Comparison of ENCODE assay signal across 9 cellular contexts in genomic region chr14:106883218-106883692, GRCh38.
DNase-seq lines count a peak whose midpoint lies in the region; ATAC-seq and TF ChIP-seq lines count a peak whose summit lies in the region.
"Had no signal": no experiment of that assay in that cellular context is flagged by ENCODE, and none has a peak within 500 bp of the region (broad histone marks: within the 10 kb centered on the region; RNA-seq: fewer than 3 reads in every experiment).

No MANE protein-coding gene starts in this region.

- H3K27ac Mint-ChIP-seq in H9, result no peak overlapping the region
- H3K27ac Mint-ChIP-seq: stimulated activated naive CD8-positive, alpha-beta T cell treated with anti-CD3 and anti-CD28 coated beads, Interleukin-15, Interleukin-2, amounts not matched to agents 100 ng/mL and 50 ng/mL, for 24 hours had no signal

- no peak overlapping the region for H4K5ac ChIP-seq in H9 (ENCODE audit: insufficient read length, low read depth, low read length)

- DNase-seq in H9 (no peak), SW480 (ENCODE audit: low spot score) (no peak), GDM1 (lab: John Stamatoyannopoulos, UW) (no peak)
- peak; percentile 73 to 80 for DNase-seq in activated T-cell treated with anti-CD3 and anti-CD28 coated beads, Interleukin-2, amount 50 U/mL, for 48 hours

- H2BK15ac ChIP-seq in H9 (ENCODE audit: low read depth, low read length), result no peak overlapping the region

- H3K9ac ChIP-seq in H9 (ENCODE audit: extremely low read depth, insufficient read length, low read length) (no peak overlapping the region), liver (ENCODE audit: low read depth in 1 of 2, low read length in 2 of 2) (no peak overlapping the region)

- H3K4me1 ChIP-seq in H9 (ENCODE audit: insufficient read depth, low read length) (no peaks in the 10 kb centered on the region), liver (ENCODE audit: control insufficient read depth in 4 of 4, insufficient read depth in 4 of 4, low read length in 3 of 4) (no peaks in the 10 kb centered on the region)

- ATAC-seq in GM21526 (IDR thresholded peaks at IDR 0.05; ENCODE audit: low FRiP score, unreplicated experiment), result no peak
- ATAC-seq in GM19351 (IDR thresholded peaks at IDR 0.05; ENCODE audit: unreplicated experiment), result no peak

- H4K8ac ChIP-seq in H9 (replicated peaks; ENCODE audit: insufficient read length, low read depth, low read length), result no peak overlapping the region

- H3K27me3 ChIP-seq in H9 (ENCODE audit: insufficient read depth, low read length), result no peaks in the 10 kb centered on the region
- H3K27me3 ChIP-seq in liver (ENCODE audit: control insufficient read depth in 4 of 4, insufficient read depth in 4 of 4, low read length in 3 of 4), result peaks cover 0 to 5% (median 0%) of the 10 kb centered on the region in 4 donors

- TF ChIP-seq CTCF in 22Rv1 (IDR thresholded peaks at IDR 0.05) (peak; percentile 88), H9 (conservative IDR thresholded peaks at IDR 0.05) (peak; percentile 43), liver (IDR thresholded peaks at IDR 0.05; ENCODE audit: low read depth, low read length, missing input control) (peak; percentile 20)

- no peaks in the 10 kb centered on the region for H3K23me2 ChIP-seq in H9 (ENCODE audit: insufficient read length, low read depth, low read length, poor library complexity, severe bottlenecking)

- H2BK120ac ChIP-seq in H9 (ENCODE audit: low read depth, low read length, poor library complexity, severe bottlenecking), result no peak overlapping the region

- no peak overlapping the region for H2AK5ac ChIP-seq in H9 (ENCODE audit: insufficient read length, low read length)

- H4K20me1 ChIP-seq in H9 (ENCODE audit: control insufficient read depth, insufficient read depth, insufficient read length), result no peaks in the 10 kb centered on the region

- H3T11ph ChIP-seq in H9 (ENCODE audit: low read length), result no peak overlapping the region

- no peak overlapping the region for H2AFZ ChIP-seq in H9 (ENCODE audit: low read length)

- no peak overlapping the region for H3K27ac ChIP-seq in 22Rv1
- no peak overlapping the region for H3K27ac ChIP-seq in H9 (ENCODE audit: insufficient read length, low read depth, low read length)
- no peak overlapping the region for H3K27ac ChIP-seq in liver (ENCODE audit: low read depth in 1 of 2, low read length in 2 of 2)

- no peak overlapping the region for H2BK20ac ChIP-seq in H9 (ENCODE audit: low read depth, low read length, poor library complexity, severe bottlenecking)

- no peaks in the 10 kb centered on the region for H3K4me1 Mint-ChIP-seq in H9

- no peaks in the 10 kb centered on the region for H3K79me2 ChIP-seq in H9 (ENCODE audit: insufficient read depth, low read length)

- H3K4me3 Mint-ChIP-seq in H9, result no peak overlapping the region
- H3K4me3 Mint-ChIP-seq: stimulated activated naive CD8-positive, alpha-beta T cell treated with anti-CD3 and anti-CD28 coated beads, Interleukin-15, Interleukin-2, amounts not matched to agents 100 ng/mL and 50 ng/mL, for 24 hours had no signal

- no peak overlapping the region for H3K4me3 ChIP-seq in liver (ENCODE audit: low read depth in 1 of 3, low read length in 3 of 3)

- H2BK5ac ChIP-seq in H9 (ENCODE audit: insufficient read length, low read length), result no peak overlapping the region

- no peak overlapping the region for H4K91ac ChIP-seq in H9 (ENCODE audit: insufficient read length, low read depth, low read length)

- no peaks in the 10 kb centered on the region for H3K79me1 ChIP-seq in H9 (ENCODE audit: insufficient read depth, low read depth, low read length, poor library complexity, severe bottlenecking)

- H3K36me3 Mint-ChIP-seq in H9 (ENCODE audit: insufficient read depth in 1 of 3, low read depth in 3 of 3), result peaks cover 13 to 16% (median 15%) of the 10 kb centered on the region in 3 experiments; a peak in 5 of 7 replicates

- no CpG with 5 or more reads among the region's 44 CpGs for WGBS in H9 (ENCODE audit: extremely low coverage, insufficient read length, low lambda C conversion rate)
- 76% methylated on average over 44 of the region's 44 CpGs for WGBS in liver

- no peaks in the 10 kb centered on the region for H3K36me3 ChIP-seq in liver (ENCODE audit: control insufficient read depth in 4 of 4, insufficient read depth in 3 of 4, low read depth in 1 of 4, low read length in 3 of 4)

- no peak for TF ChIP-seq RAD21 in liver (IDR thresholded peaks at IDR 0.05)

- H3K9me3 ChIP-seq in H9 (ENCODE audit: control insufficient read depth, low read depth, low read length) (peaks cover 35% of the 10 kb centered on the region), liver (ENCODE audit: control insufficient read depth in 4 of 4, low read length in 3 of 4) (peaks cover 0 to 2% (median 0%) of the 10 kb centered on the region in 4 donors)

- no peak overlapping the region for H3K4ac ChIP-seq in H9 (ENCODE audit: low read depth, low read length)

- no peak overlapping the region for H3K14ac ChIP-seq in H9 (ENCODE audit: insufficient read depth, low read length)

- H3K18ac ChIP-seq in H9 (ENCODE audit: insufficient read length, low read depth, low read length), result no peak overlapping the region

- peaks cover 51 to 53% of the 10 kb centered on the region in 2 experiments for H3K9me3 Mint-ChIP-seq in H9
- H3K9me3 Mint-ChIP-seq: stimulated activated naive CD8-positive, alpha-beta T cell treated with anti-CD3 and anti-CD28 coated beads, Interleukin-15, Interleukin-2, amounts not matched to agents 100 ng/mL and 50 ng/mL, for 24 hours had no signal

- no peak overlapping the region for H3K23ac ChIP-seq in H9 (ENCODE audit: insufficient read length, low read depth, low read length)

- H3K27me3 Mint-ChIP-seq in H9 (ENCODE audit: low read depth), result peaks cover 3% of the 10 kb centered on the region

- no peak overlapping the region for H2BK12ac ChIP-seq in H9 (ENCODE audit: insufficient read length, low read depth, low read length)

- H3K56ac ChIP-seq in H9 (ENCODE audit: insufficient read length, low read depth, low read length), result no peak overlapping the region

- no peak overlapping the region for H3K4me2 ChIP-seq in H9 (ENCODE audit: insufficient read depth, insufficient read length, low read length)

TF ChIP-seq in liver, 16 proteins besides CTCF, POLR2A, EP300 and RAD21 (continues in another document):
- TF ChIP-seq MAX (IDR thresholded peaks at IDR 0.05), result no peak
- no peak for TF ChIP-seq GABPA (IDR thresholded peaks at IDR 0.05 in 1 of 2, conservative IDR thresholded peaks at IDR 0.05 in 1 of 2)
- no peak for TF ChIP-seq FOXA2 (IDR thresholded peaks at IDR 0.05)
- no peak for TF ChIP-seq HNF4A (conservative IDR thresholded peaks at IDR 0.05)
- no peak for TF ChIP-seq FOXA1 (IDR thresholded peaks at IDR 0.05)
- TF ChIP-seq REST (IDR thresholded peaks at IDR 0.05), result no peak
- no peak for TF ChIP-seq JUND (IDR thresholded peaks at IDR 0.05)
- no peak for TF ChIP-seq EGR1 (IDR thresholded peaks at IDR 0.05; ENCODE audit: low read depth in 2 of 2)
- TF ChIP-seq HNF4G (IDR thresholded peaks at IDR 0.05), result no peak
- no peak for TF ChIP-seq ATF3 (IDR thresholded peaks at IDR 0.05)
- no peak for TF ChIP-seq RXRA (IDR thresholded peaks at IDR 0.05)
- no peak for TF ChIP-seq TAF1 (conservative IDR thresholded peaks at IDR 0.05)
- TF ChIP-seq YY1 (IDR thresholded peaks at IDR 0.05), result no peak
- TF ChIP-seq SP1 (IDR thresholded peaks at IDR 0.05), result no peak
- no peak for TF ChIP-seq ZBTB33 (IDR thresholded peaks at IDR 0.05)

Comparison
In these comparisons a context has a peak if more than half of its experiments do, and no peak if none do; other contexts are left out.
1. CTCF ChIP-seq: peak in every context shown above with its lines; median percentile 88 in 22Rv1; 43 in H9; 20 in liver.
2. DNase-seq: peak in activated T-cell treated with anti-CD3 and anti-CD28 coated beads, Interleukin-2, amount 50 U/mL, for 48 hours (2 of 2); none in H9 (single experiment), SW480 (single experiment) and GDM1 (single experiment).